ENCODE assay signal across 12 cellular contexts in genomic region chrX:83416273-83416672, GRCh38.
DNase-seq lines count a peak whose midpoint lies in the region; ATAC-seq and TF ChIP-seq lines count a peak whose summit lies in the region.
"Had no signal": no experiment of that assay in that cellular context is flagged by ENCODE, and none has a peak within 500 bp of the region (broad histone marks: within the 10 kb centered on the region; RNA-seq: fewer than 3 reads in every experiment).

No MANE protein-coding gene starts in this region.

- ATAC-seq in GM23338 = no peak
- ATAC-seq in PC-3 = peak; percentile 46; the same call in 1 of the 2 replicates
- no peak for ATAC-seq in Right ventricle myocardium inferior
- ATAC-seq in HG02938 (IDR thresholded peaks at IDR 0.05; ENCODE audit: unreplicated experiment) = no peak
- no peak for ATAC-seq in GM19328 (IDR thresholded peaks at IDR 0.05; ENCODE audit: unreplicated experiment)
- ATAC-seq: gastrocnemius medialis; stimulated activated effector memory CD8-positive, alpha-beta T cell treated with anti-CD3 and anti-CD28 coated beads, Interleukin-12 subunit alpha, Interleukin-12 subunit beta, amount 100 ng/mL, for 72 hours; T-helper 17 cell had no signal

- H3K36me3 Mint-ChIP-seq in GM23338 (ENCODE audit: low read depth) = no peaks in the 10 kb centered on the region
- H3K36me3 Mint-ChIP-seq in mesothelial cell of epicardium = no peaks in the 10 kb centered on the region
- H3K36me3 Mint-ChIP-seq: stimulated activated effector memory CD8-positive, alpha-beta T cell treated with anti-CD3 and anti-CD28 coated beads, Interleukin-12 subunit alpha, Interleukin-12 subunit beta, amount 100 ng/mL, for 72 hours had no signal

- no peaks in the 10 kb centered on the region for H3K4me1 ChIP-seq in GM23338 (ENCODE audit: insufficient read depth)
- no peaks in the 10 kb centered on the region for H3K4me1 ChIP-seq in PC-3 (ENCODE audit: insufficient read depth, low read length)
- no peaks in the 10 kb centered on the region for H3K4me1 ChIP-seq in hepatocyte (ENCODE audit: insufficient read depth)
- H3K4me1 ChIP-seq: gastrocnemius medialis had no signal

- H3F3A ChIP-seq in GM23338 (replicated peaks; ENCODE audit: low read depth) (no peaks in the 10 kb centered on the region), PC-3 (ENCODE audit: low read length, unreplicated experiment) (no peaks in the 10 kb centered on the region)

- H3K9me2 ChIP-seq in GM23338 (ENCODE audit: insufficient read depth) = no peaks in the 10 kb centered on the region
- no peaks in the 10 kb centered on the region for H3K9me2 ChIP-seq in PC-3 (replicated peaks; ENCODE audit: low read length)
- no peaks in the 10 kb centered on the region for H3K9me2 ChIP-seq in hepatocyte (replicated peaks; ENCODE audit: insufficient read depth)

- H3K27ac ChIP-seq in GM23338 (ENCODE audit: low read depth) (no peak overlapping the region), PC-3 (ENCODE audit: low read length) (no peak overlapping the region), hepatocyte (no peak overlapping the region)
- H3K27ac ChIP-seq: gastrocnemius medialis had no signal

- WGBS in hepatocyte (ENCODE audit: low lambda C conversion rate, missing lambda C conversion rate) = 21% methylated on average over 2 of the region's 2 CpGs

- no peaks in the 10 kb centered on the region for H3K27me3 ChIP-seq in GM23338 (ENCODE audit: insufficient read depth)
- H3K27me3 ChIP-seq in PC-3 (ENCODE audit: low read length) = no peaks in the 10 kb centered on the region
- no peaks in the 10 kb centered on the region for H3K27me3 ChIP-seq in hepatocyte
- H3K27me3 ChIP-seq: gastrocnemius medialis had no signal

- H3K79me2 ChIP-seq in GM23338 (replicated peaks; ENCODE audit: insufficient read depth) (no peaks in the 10 kb centered on the region), PC-3 (ENCODE audit: low read length) (no peaks in the 10 kb centered on the region), hepatocyte (no peaks in the 10 kb centered on the region)

- no peaks in the 10 kb centered on the region for H3K36me3 ChIP-seq in GM23338 (ENCODE audit: insufficient read depth)
- H3K36me3 ChIP-seq in PC-3 (ENCODE audit: low read depth, low read length) = no peaks in the 10 kb centered on the region
- no peaks in the 10 kb centered on the region for H3K36me3 ChIP-seq in hepatocyte (replicated peaks; ENCODE audit: insufficient read depth, low read depth)
- H3K36me3 ChIP-seq: gastrocnemius medialis had no signal

- no peak overlapping the region for H3K4me2 ChIP-seq in GM23338
- no peak overlapping the region for H3K4me2 ChIP-seq in PC-3 (ENCODE audit: low read length)
- H3K4me2 ChIP-seq in hepatocyte = no peak overlapping the region

- DNase-seq in COLO829 (ENCODE audit: low spot score) = peak; percentile 1
- peak; percentile 1 for DNase-seq in GM23338 (ENCODE audit: low spot score)
- DNase-seq in PC-3 = peak; percentile 35
- DNase-seq in hepatocyte (ENCODE audit: low spot score) = peak; percentile 19
- no peak for DNase-seq in mesothelial cell of epicardium (ENCODE audit: low spot score in 2 of 2, unreplicated experiment in 2 of 2)
- no peak for DNase-seq in Right ventricle myocardium inferior (ENCODE audit: missing footprints)
- DNase-seq: COR-L47, gastrocnemius medialis, T-helper 17 cell had no signal

- no peak overlapping the region for H3K9ac ChIP-seq in PC-3 (ENCODE audit: low read length)

- peaks cover 1% of the 10 kb centered on the region; the same call in 1 of the 3 replicates for H3K9me3 Mint-ChIP-seq in GM23338
- H3K9me3 Mint-ChIP-seq in mesothelial cell of epicardium = peaks cover 32% of the 10 kb centered on the region
- H3K9me3 Mint-ChIP-seq: stimulated activated effector memory CD8-positive, alpha-beta T cell treated with anti-CD3 and anti-CD28 coated beads, Interleukin-12 subunit alpha, Interleukin-12 subunit beta, amount 100 ng/mL, for 72 hours had no signal

- no peaks in the 10 kb centered on the region for H4K20me1 ChIP-seq in GM23338 (replicated peaks; ENCODE audit: insufficient read depth)
- H4K20me1 ChIP-seq in PC-3 (ENCODE audit: low read length) = no peaks in the 10 kb centered on the region
- H4K20me1 ChIP-seq in hepatocyte (ENCODE audit: insufficient read depth, poor library complexity, severe bottlenecking) = no peaks in the 10 kb centered on the region

- H3K4me1 Mint-ChIP-seq in GM23338 = no peaks in the 10 kb centered on the region
- no peaks in the 10 kb centered on the region for H3K4me1 Mint-ChIP-seq in mesothelial cell of epicardium
- H3K4me1 Mint-ChIP-seq: stimulated activated effector memory CD8-positive, alpha-beta T cell treated with anti-CD3 and anti-CD28 coated beads, Interleukin-12 subunit alpha, Interleukin-12 subunit beta, amount 100 ng/mL, for 72 hours; T-helper 17 cell had no signal

- CTCF ChIA-PET in PC-3 (lab: Charles Lee) = interaction anchor here (1.0 kb wide), 1 partner anchor 409 kb away, joined by 7 read pairs; no protein-coding TSS in a partner anchor

- TF ChIP-seq CTCF in GM23338 (conservative IDR thresholded peaks at IDR 0.05; ENCODE audit: low read depth in 2 of 2) (peak in 1 of 2 experiments; percentile 37; a peak in 3 of 4 replicates), PC-3 (conservative IDR thresholded peaks at IDR 0.05; ENCODE audit: low read depth, low read length) (peak; percentile 54; the same call in 1 of the 2 replicates), hepatocyte (IDR thresholded peaks at IDR 0.05; ENCODE audit: poor library complexity) (peak; percentile 41), mesothelial cell of epicardium (IDR thresholded peaks at IDR 0.05; ENCODE audit: unreplicated experiment) (no peak)

- H3K4me3 ChIP-seq in GM23338 (no peak overlapping the region), PC-3 (ENCODE audit: low read length) (no peak overlapping the region), hepatocyte (no peak overlapping the region)
- H3K4me3 ChIP-seq: gastrocnemius medialis had no signal

- H3K27ac Mint-ChIP-seq in GM23338 (no peak overlapping the region), mesothelial cell of epicardium (no peak overlapping the region)
- H3K27ac Mint-ChIP-seq: stimulated activated effector memory CD8-positive, alpha-beta T cell treated with anti-CD3 and anti-CD28 coated beads, Interleukin-12 subunit alpha, Interleukin-12 subunit beta, amount 100 ng/mL, for 72 hours; T-helper 17 cell had no signal

- H3K4me3 Mint-ChIP-seq in GM23338 (no peak overlapping the region), mesothelial cell of epicardium (no peak overlapping the region)
- H3K4me3 Mint-ChIP-seq: stimulated activated effector memory CD8-positive, alpha-beta T cell treated with anti-CD3 and anti-CD28 coated beads, Interleukin-12 subunit alpha, Interleukin-12 subunit beta, amount 100 ng/mL, for 72 hours; T-helper 17 cell had no signal

- POLR2A ChIA-PET in PC-3 (lab: Charles Lee; ENCODE audit: unreplicated experiment) = no interaction called here

- H2AFZ ChIP-seq in GM23338 (no peak overlapping the region), PC-3 (ENCODE audit: low read length) (no peak overlapping the region), hepatocyte (no peak overlapping the region)

- H3K27me3 Mint-ChIP-seq in GM23338 (ENCODE audit: insufficient read depth, low read depth, poor library complexity) (peaks cover 2% of the 10 kb centered on the region), mesothelial cell of epicardium (ENCODE audit: low read depth) (no peaks in the 10 kb centered on the region)
- H3K27me3 Mint-ChIP-seq: T-helper 17 cell had no signal

- intact Hi-C loops in PC-3 (cut with micrococcal nuclease) = loop anchor here (2.0 to 5.0 kb wide), 2 partner anchors 407 to 769 kb away; no protein-coding TSS in a partner anchor
- intact Hi-C loops in Right ventricle myocardium inferior (cut with DNase I) = no loop called here

- H3K9me3 ChIP-seq in PC-3 (ENCODE audit: low read length) (no peaks in the 10 kb centered on the region), hepatocyte (ENCODE audit: low read depth) (no peaks in the 10 kb centered on the region)
- H3K9me3 ChIP-seq: gastrocnemius medialis had no signal

- BruUV-seq in PC-3 (replicated peaks; lab: Mats Ljungman, UMichigan) = no TSS peak

TF ChIP-seq in GM23338, 12 proteins besides CTCF, POLR2A, EP300 and RAD21 (continues in another document):
- TF ChIP-seq EZH2 (IDR thresholded peaks at IDR 0.05; ENCODE audit: low read depth, unreplicated experiment) (no peak), ETS1 (IDR thresholded peaks at IDR 0.05) (no peak), CREB1 (CRISPR knock-in tag; IDR thresholded peaks at IDR 0.05; ENCODE audit: low read depth) (no peak), ZNF114 (CRISPR knock-in tag; IDR thresholded peaks at IDR 0.05) (no peak), JUNB (IDR thresholded peaks at IDR 0.05; ENCODE audit: unreplicated experiment) (no peak)

Comparison
In these comparisons a context has a peak if more than half of its experiments do, and no peak if none do; other contexts are left out.
1. DNase-seq: peak in COLO829 (single experiment), GM23338 (single experiment), PC-3 (single experiment) and hepatocyte (single experiment); none in mesothelial cell of epicardium (0 of 2) and Right ventricle myocardium inferior (single experiment).